Comparison of ENCODE assay signal across 18 cellular contexts in the genomic region with DNA sequence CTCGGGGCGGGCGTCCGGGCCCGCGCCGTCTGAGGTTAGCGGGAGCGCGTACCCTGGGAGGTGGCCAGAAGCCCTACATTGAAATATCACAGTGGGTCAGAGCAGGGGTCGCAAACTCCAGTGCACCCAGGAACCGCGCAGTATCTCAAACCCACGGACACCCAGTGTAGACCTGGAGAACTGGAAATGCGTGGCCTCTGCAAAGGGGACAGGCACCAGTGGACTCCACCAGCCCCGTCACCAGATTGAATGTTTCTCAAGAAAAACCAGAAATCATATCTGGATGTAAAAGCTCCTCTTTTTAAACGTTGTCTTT.
DNase-seq lines count a peak whose midpoint lies in the region; TF ChIP-seq lines count a peak whose summit lies in the region.
"Had no signal": no experiment of that assay in that cellular context is flagged by ENCODE, and none has a peak within 500 bp of the region (broad histone marks: within the 10 kb centered on the region; RNA-seq: fewer than 3 reads in every experiment).

No MANE protein-coding gene starts in this region.

- H3K9me3 ChIP-seq in HUES6 (ENCODE audit: control insufficient read depth, insufficient read depth, low read depth, low read length) = no peaks in the 10 kb centered on the region
- H3K9me3 ChIP-seq in tibial artery = no peaks in the 10 kb centered on the region
- H3K9me3 ChIP-seq in transverse colon = no peaks in the 10 kb centered on the region
- H3K9me3 ChIP-seq: neutrophil had no signal

- H3K27ac Mint-ChIP-seq in chondrocyte (ENCODE audit: unreplicated experiment) = peak overlapping the region; percentile 81
- peak overlapping the region; percentile 96 for H3K27ac Mint-ChIP-seq in mesothelial cell of epicardium
- H3K27ac Mint-ChIP-seq in activated T-helper 2 cell treated with anti-CD3 and anti-CD28 coated beads, Interferon-gamma antibody, Interleukin-2, Interleukin-4, amounts not matched to agents 10 μg/mL and 5 μg/mL and 100 μg/mL, durations not matched to agents 14 hours and 24 hours and 36 hours = no peak overlapping the region

- peaks cover 6% of the 10 kb centered on the region for H3K9me3 Mint-ChIP-seq in chondrocyte (ENCODE audit: low read depth)
- H3K9me3 Mint-ChIP-seq in mesothelial cell of epicardium = peaks cover 12% of the 10 kb centered on the region
- no peaks in the 10 kb centered on the region for H3K9me3 Mint-ChIP-seq in activated T-helper 2 cell treated with anti-CD3 and anti-CD28 coated beads, Interferon-gamma antibody, Interleukin-2, Interleukin-4, amounts not matched to agents 10 μg/mL and 5 μg/mL and 100 μg/mL, durations not matched to agents 14 hours and 24 hours and 36 hours

- H3K4me1 Mint-ChIP-seq in chondrocyte (ENCODE audit: low read depth) = peaks cover 26% of the 10 kb centered on the region
- peaks cover 22% of the 10 kb centered on the region for H3K4me1 Mint-ChIP-seq in mesothelial cell of epicardium
- no peaks in the 10 kb centered on the region for H3K4me1 Mint-ChIP-seq in activated T-helper 2 cell treated with anti-CD3 and anti-CD28 coated beads, Interferon-gamma antibody, Interleukin-2, Interleukin-4, amounts not matched to agents 10 μg/mL and 5 μg/mL and 100 μg/mL, durations not matched to agents 14 hours and 24 hours and 36 hours (ENCODE audit: low read depth)

- 86 to 96% methylated on average over 6 to 17 of the region's 17 CpGs for WGBS in transverse colon (ENCODE audit: low coverage in 1 of 2), 2 donors

- in situ Hi-C loops in transverse colon (cut with MboI; ENCODE audit: low pct_ligation_motif_present in 1 of 4, low pct_unique_long_range_greater_than_20kb in 1 of 4, low sequenced_read_pairs in 3 of 4) = no loop called here

- peak overlapping the region; percentile 50 for H3K9ac ChIP-seq in HUES6 (ENCODE audit: low read length)
- H3K9ac ChIP-seq: KMS-11 had no signal

- H3K36me3 ChIP-seq in HUES6 (ENCODE audit: control insufficient read depth, insufficient read depth, low read length) (no peaks in the 10 kb centered on the region), tibial artery (no peaks in the 10 kb centered on the region), transverse colon (no peaks in the 10 kb centered on the region)
- H3K36me3 ChIP-seq: neutrophil had no signal

- H3K27me3 ChIP-seq in HUES6 (ENCODE audit: control insufficient read depth, insufficient read depth, low read length) (no peaks in the 10 kb centered on the region), tibial artery (no peaks in the 10 kb centered on the region), transverse colon (no peaks in the 10 kb centered on the region)
- H3K27me3 ChIP-seq: neutrophil had no signal

- no peak for TF ChIP-seq POLR2A in transverse colon (IDR thresholded peaks at IDR 0.05)

- no peak for TF ChIP-seq EP300 in transverse colon (IDR thresholded peaks at IDR 0.05; ENCODE audit: low read depth)

- no peak for TF ChIP-seq CTCF in chondrocyte (IDR thresholded peaks at IDR 0.05)
- no peak for TF ChIP-seq CTCF in mesothelial cell of epicardium (IDR thresholded peaks at IDR 0.05; ENCODE audit: unreplicated experiment)
- no peak for TF ChIP-seq CTCF in tibial artery (IDR thresholded peaks at IDR 0.05)
- TF ChIP-seq CTCF in transverse colon (IDR thresholded peaks at IDR 0.05) = no peak

- intact Hi-C loops in tibial artery (cut with DNase I; ENCODE audit: low total_unique reads) = no loop called here
- intact Hi-C loops in activated T-helper 2 cell treated with anti-CD3 and anti-CD28 coated beads, Interferon-gamma antibody, Interleukin-2, Interleukin-4, amounts not matched to agents 10 μg/mL and 5 μg/mL and 100 μg/mL, durations not matched to agents 14 hours and 24 hours and 36 hours (cut with micrococcal nuclease) = no loop called here
- intact Hi-C loops in transverse colon (cut with DNase I; ENCODE audit: low total_unique reads) = no loop called here

- H3K4me1 ChIP-seq in HUES6 (ENCODE audit: control insufficient read depth, insufficient read depth, low read length) (peaks cover 16% of the 10 kb centered on the region), tibial artery (peaks cover 0 to 19% (median 10%) of the 10 kb centered on the region in 4 donors), transverse colon (no peaks in the 10 kb centered on the region)

- H3K27ac ChIP-seq in HUES6 (ENCODE audit: low read depth, low read length) (peak overlapping the region; percentile 76; the same call in 1 of the 2 replicates), tibial artery (peak overlapping the region; percentile 9 to 65), transverse colon (no peak overlapping the region)
- H3K27ac ChIP-seq: KMS-11, neutrophil had no signal

- H3K27me3 Mint-ChIP-seq in chondrocyte (ENCODE audit: low read depth) (no peaks in the 10 kb centered on the region), mesothelial cell of epicardium (ENCODE audit: low read depth) (no peaks in the 10 kb centered on the region)
- H3K27me3 Mint-ChIP-seq in activated T-helper 2 cell treated with anti-CD3 and anti-CD28 coated beads, Interferon-gamma antibody, Interleukin-2, Interleukin-4, amounts not matched to agents 10 μg/mL and 5 μg/mL and 100 μg/mL, durations not matched to agents 14 hours and 24 hours and 36 hours (ENCODE audit: low read depth) = peaks cover 6% of the 10 kb centered on the region

- H3K4me3 Mint-ChIP-seq in chondrocyte (ENCODE audit: unreplicated experiment) (no peak overlapping the region), mesothelial cell of epicardium (peak overlapping the region; percentile 36)
- no peak overlapping the region for H3K4me3 Mint-ChIP-seq in activated T-helper 2 cell treated with anti-CD3 and anti-CD28 coated beads, Interferon-gamma antibody, Interleukin-2, Interleukin-4, amounts not matched to agents 10 μg/mL and 5 μg/mL and 100 μg/mL, durations not matched to agents 14 hours and 24 hours and 36 hours (ENCODE audit: low read depth)

- DNase-seq in chondrocyte (ENCODE audit: low spot score) (no peak), mesothelial cell of epicardium (ENCODE audit: low spot score in 2 of 2, unreplicated experiment in 2 of 2) (no peak), tibial artery (no peak), NCI-H1436 treated with DMSO at 0.1 percent for 48 hours (lab: John Stamatoyannopoulos, UW) (no peak), transverse colon (no peak)
- DNase-seq in activated T-helper 2 cell treated with anti-CD3 and anti-CD28 coated beads, Interferon-gamma antibody, Interleukin-2, Interleukin-4, amounts not matched to agents 10 μg/mL and 5 μg/mL and 100 μg/mL, durations not matched to agents 14 hours and 24 hours and 36 hours (ENCODE audit: low spot score) = no peak
- DNase-seq: activated CD4-positive, alpha-beta T cell treated with anti-CD3 and anti-CD28 coated beads for 1 hour; activated effector memory CD4-positive, alpha-beta T cell treated with anti-CD3 and anti-CD28 coated beads, Interleukin-2, amount 50 U/mL, for 16 hours; anterior cingulate cortex; cortex of kidney; erythroblast; GDM1; NCI-H2171; NCI-H774 had no signal

- H3K4me3 ChIP-seq in HUES6 (ENCODE audit: low read depth, low read length) (peak overlapping the region; percentile 36; the same call in 1 of the 2 replicates), tibial artery (peak overlapping the region; percentile 33 to 34), transverse colon (no peak overlapping the region)
- H3K4me3 ChIP-seq: GM12878 had no signal

- H3K36me3 Mint-ChIP-seq in chondrocyte (ENCODE audit: low read depth) = no peaks in the 10 kb centered on the region
- no peaks in the 10 kb centered on the region for H3K36me3 Mint-ChIP-seq in mesothelial cell of epicardium
- H3K36me3 Mint-ChIP-seq in activated T-helper 2 cell treated with anti-CD3 and anti-CD28 coated beads, Interferon-gamma antibody, Interleukin-2, Interleukin-4, amounts not matched to agents 10 μg/mL and 5 μg/mL and 100 μg/mL, durations not matched to agents 14 hours and 24 hours and 36 hours (ENCODE audit: low read depth) = no peaks in the 10 kb centered on the region

Comparison
In these comparisons a context has a peak if more than half of its experiments do, and no peak if none do; other contexts are left out.
1. H3K27ac ChIP-seq: peak in HUES6 (single experiment) and tibial artery (2 of 2); none in transverse colon (0 of 4).
2. H3K4me3 ChIP-seq: peak in HUES6 (single experiment) and tibial artery (2 of 2); none in transverse colon (0 of 4).